1 cellular context compared by ENCODE assay signal in the genomic region with DNA sequence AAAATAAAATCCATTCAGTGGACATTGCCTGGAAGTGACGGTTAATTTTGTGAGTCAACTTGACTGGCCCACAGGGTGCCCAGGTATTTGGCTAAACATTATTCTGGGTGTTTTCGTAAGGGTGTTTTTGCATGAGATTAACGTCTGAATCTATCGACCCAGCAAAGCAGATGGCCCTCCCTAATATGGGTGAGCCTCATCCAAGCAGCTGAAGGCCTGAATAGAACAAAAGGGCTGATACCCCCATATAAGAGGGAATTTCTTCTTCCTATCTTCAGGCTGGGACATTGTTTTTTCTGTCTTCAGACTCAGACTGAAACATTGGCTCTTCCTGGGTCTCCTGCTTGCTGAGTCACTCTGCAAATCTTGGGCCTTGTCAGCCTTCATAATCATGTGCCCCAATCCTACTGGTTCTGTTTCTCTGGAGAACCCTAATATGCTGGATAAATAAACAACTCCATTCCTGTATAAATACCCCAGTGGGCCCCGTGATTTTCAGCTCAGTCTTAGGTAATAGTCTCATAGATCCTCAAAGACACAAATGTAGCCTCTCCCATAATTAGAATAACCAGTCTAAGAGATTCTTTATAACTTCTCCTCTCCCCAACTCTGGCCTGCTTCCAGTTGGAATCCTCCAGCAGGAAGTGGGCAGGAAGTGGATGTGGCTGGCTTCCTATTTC.
A peak's percentile ranks its signal among the peaks of the same experiment; 100 is the strongest.
TF ChIP-seq lines count a peak whose summit lies in the region.

No MANE protein-coding gene starts in this region.

TF ChIP-seq in HepG2, 621 proteins besides CTCF, POLR2A, EP300 and RAD21:
- TF ChIP-seq, protein P1, sequence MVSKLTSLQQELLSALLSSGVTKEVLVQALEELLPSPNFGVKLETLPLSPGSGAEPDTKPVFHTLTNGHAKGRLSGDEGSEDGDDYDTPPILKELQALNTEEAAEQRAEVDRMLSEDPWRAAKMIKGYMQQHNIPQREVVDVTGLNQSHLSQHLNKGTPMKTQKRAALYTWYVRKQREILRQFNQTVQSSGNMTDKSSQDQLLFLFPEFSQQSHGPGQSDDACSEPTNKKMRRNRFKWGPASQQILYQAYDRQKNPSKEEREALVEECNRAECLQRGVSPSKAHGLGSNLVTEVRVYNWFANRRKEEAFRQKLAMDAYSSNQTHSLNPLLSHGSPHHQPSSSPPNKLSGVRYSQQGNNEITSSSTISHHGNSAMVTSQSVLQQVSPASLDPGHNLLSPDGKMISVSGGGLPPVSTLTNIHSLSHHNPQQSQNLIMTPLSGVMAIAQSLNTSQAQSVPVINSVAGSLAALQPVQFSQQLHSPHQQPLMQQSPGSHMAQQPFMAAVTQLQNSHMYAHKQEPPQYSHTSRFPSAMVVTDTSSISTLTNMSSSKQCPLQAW (CRISPR knock-in tag; IDR thresholded peaks at IDR 0.05) = no peak
- no peak for TF ChIP-seq GABPA (IDR thresholded peaks at IDR 0.05; ENCODE audit: low read depth, low read length)
- TF ChIP-seq GABPA (CRISPR knock-in tag; IDR thresholded peaks at IDR 0.05; ENCODE audit: low read depth) = peak; percentile 51; the same call in 1 of the 2 replicates
- no peak for TF ChIP-seq CCAR2 (optimal IDR thresholded peaks at IDR 0.05; ENCODE audit: low read depth, low read length)
